In the genomic region with DNA sequence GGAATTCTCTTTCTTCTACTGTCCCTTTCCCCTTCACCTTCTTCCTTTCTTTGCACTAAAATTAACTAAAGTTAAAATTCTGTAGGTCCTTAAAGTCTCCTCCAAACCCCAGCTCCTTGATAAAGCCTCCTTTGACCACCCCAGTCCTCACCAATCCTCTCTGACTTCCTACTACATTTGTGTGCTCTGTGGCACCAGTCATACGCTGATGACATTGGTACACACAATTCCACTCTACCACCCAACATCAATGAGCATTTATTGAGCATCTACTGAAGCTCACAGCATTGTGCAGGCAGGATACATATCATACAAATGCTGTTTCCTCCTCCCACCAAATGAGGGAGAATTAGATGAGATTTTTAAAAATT, we compare ENCODE assay signal across 27 cellular contexts. TPM values are rescaled to one million over a fixed set of nuclear protein-coding genes. Genes with fewer than 3 reads are reported as not detected.
"Had no signal": no experiment of that assay in that cellular context is flagged by ENCODE, and none has a peak within 500 bp of the region (broad histone marks: within the 10 kb centered on the region; RNA-seq: fewer than 3 reads in every experiment).

No MANE protein-coding gene starts in this region.

- ATAC-seq: activated CD4-positive, alpha-beta T cell treated with anti-CD3 and anti-CD28 coated beads for 36 hours; activated T-helper 17 cell treated with anti-CD3 and anti-CD28 coated beads, Interleukin-2, amount 50 U/mL, for 72 hours; T-cell had no signal

- FAIRE-seq: astrocyte, TTC549 had no signal

- H3K4me3 Mint-ChIP-seq: activated CD4-positive, alpha-beta memory T cell treated with anti-CD3 and anti-CD28 coated beads, Interleukin-2, amount 10 ng/mL, durations not matched to agents 7 days and 5 days; activated CD4-positive, alpha-beta T cell treated with anti-CD3 and anti-CD28 coated beads for 36 hours; activated naive CD4-positive, alpha-beta T cell treated with anti-CD3 and anti-CD28 coated beads for 36 hours; activated naive CD8-positive, alpha-beta T cell; activated T-helper 17 cell treated with anti-CD3 and anti-CD28 coated beads, Interleukin-2, amount 50 U/mL, for 72 hours had no signal

- H3K27ac ChIP-seq: cardiac muscle cell, KMS-11, PC-9 had no signal

- H3K36me3 ChIP-seq: cardiac muscle cell had no signal

- H3K4me3 ChIP-seq: PC-9 had no signal

- H3K9me3 Mint-ChIP-seq: activated CD4-positive, alpha-beta memory T cell treated with anti-CD3 and anti-CD28 coated beads, Interleukin-2, amount 10 ng/mL, durations not matched to agents 7 days and 5 days; activated naive CD4-positive, alpha-beta T cell treated with anti-CD3 and anti-CD28 coated beads for 36 hours; activated T-helper 17 cell treated with anti-CD3 and anti-CD28 coated beads, Interleukin-2, amount 50 U/mL, for 72 hours; T-cell had no signal

- H3K9ac ChIP-seq: KMS-11 had no signal

- H3K27ac Mint-ChIP-seq: activated CD4-positive, alpha-beta memory T cell treated with anti-CD3 and anti-CD28 coated beads, Interleukin-2, amount 10 ng/mL, durations not matched to agents 7 days and 5 days; activated CD4-positive, alpha-beta T cell treated with anti-CD3 and anti-CD28 coated beads for 36 hours; activated naive CD4-positive, alpha-beta T cell treated with anti-CD3 and anti-CD28 coated beads for 36 hours; activated naive CD8-positive, alpha-beta T cell; activated T-helper 17 cell treated with anti-CD3 and anti-CD28 coated beads, Interleukin-2, amount 50 U/mL, for 72 hours; T-cell had no signal

- H2AFZ ChIP-seq: PC-9 had no signal

- DNase-seq: activated CD4-positive, alpha-beta memory T cell treated with anti-CD3 and anti-CD28 coated beads, Interleukin-2, amount 10 ng/mL, durations not matched to agents 7 days and 5 days; activated CD4-positive, alpha-beta T cell treated with anti-CD3 and anti-CD28 coated beads for 36 hours; activated CD4-positive, alpha-beta T cell treated with anti-CD3 and anti-CD28 coated beads, Interleukin-2, amount 50 U/mL, for 1 hour; activated gamma-delta T cell; activated naive CD4-positive, alpha-beta T cell treated with anti-CD3 and anti-CD28 coated beads for 36 hours; activated T-cell treated with anti-CD3 and anti-CD28 coated beads for 4 hours; activated T-cell treated with anti-CD3 and anti-CD28 coated beads, Interleukin-2, amount 50 U/mL, for 48 hours; amygdala; NCI-H1092; NCI-H1417 treated with DMSO at 0.1 percent for 48 hours; NCI-H1694; NCI-H2029 treated with DMSO at 0.1 percent for 48 hours; NCI-H345; PC-9; SHP77 treated with DMSO at 0.1 percent for 48 hours; T-cell; T-helper 2 cell; T1000 had no signal

- H3K4me2 ChIP-seq: KMS-11, PC-9 had no signal

- H3K36me3 Mint-ChIP-seq: activated naive CD8-positive, alpha-beta T cell; brain; T-cell had no signal

RNA-seq across cellular contexts. Expression of a gene that starts 4.5 kb away (rescaled TPM):
- total RNA-seq: activated CD4-positive, alpha-beta memory T cell treated with anti-CD3 and anti-CD28 coated beads, Interleukin-2, amount 10 ng/mL, durations not matched to agents 7 days and 5 days; activated CD8-positive, alpha-beta memory T cell treated with anti-CD3 and anti-CD28 coated beads for 36 hours; activated naive CD4-positive, alpha-beta T cell treated with anti-CD3 and anti-CD28 coated beads for 36 hours; MCF 10A; T-cell had no signal
- polyA plus RNA-seq: cardiac muscle cell had no signal

RNA-seq across cellular contexts. Expression of a gene that starts 59.6 kb away (rescaled TPM):
- total RNA-seq: activated CD4-positive, alpha-beta memory T cell treated with anti-CD3 and anti-CD28 coated beads, Interleukin-2, amount 10 ng/mL, durations not matched to agents 7 days and 5 days; activated CD4-positive, alpha-beta T cell treated with anti-CD3 and anti-CD28 coated beads for 36 hours; activated CD8-positive, alpha-beta memory T cell treated with anti-CD3 and anti-CD28 coated beads for 36 hours; activated naive CD4-positive, alpha-beta T cell treated with anti-CD3 and anti-CD28 coated beads for 36 hours; activated T-helper 17 cell treated with anti-CD3 and anti-CD28 coated beads, Interleukin-2, amount 50 U/mL, for 72 hours; T-cell had no signal
